Comparison of ENCODE assay signal across 8 cellular contexts in genomic region chr12:20367731-20368652, GRCh38. TPM values are rescaled to one million over a fixed set of nuclear protein-coding genes. Genes with fewer than 3 reads are reported as not detected.
DNase-seq lines count a peak whose midpoint lies in the region; ATAC-seq lines count a peak whose summit lies in the region.

Gene PDE3A (plus strand): TSS chr12:20368537. CDS start chr12:20369285, 748 bp downstream.

- CTCF ChIA-PET in CD4-positive, alpha-beta memory T cell (lab: Charles Lee; ENCODE audit: partially characterized antibody), result no interaction called here

- no peak within 1 kb of the TSS for H2BK12ac ChIP-seq in neuronal stem cell (ENCODE audit: low read length)

- intact Hi-C loops in CD4-positive, alpha-beta memory T cell (cut with micrococcal nuclease), result no loop called here
- intact Hi-C loops in Right ventricle myocardium superior (cut with DNase I), result loop anchor here (2.0 to 10.0 kb wide), 2 partner anchors 95 to 153 kb away; no protein-coding TSS in a partner anchor

- peak within 1 kb of the TSS; percentile 26 for H2BK5ac ChIP-seq in neuronal stem cell (ENCODE audit: low read length)

- H3K9me3 Mint-ChIP-seq in CD4-positive, alpha-beta memory T cell, result peaks cover 0 to 2% (median 0%) of the 10 kb centered on the region in 8 donors
- no peaks in the 10 kb centered on the region for H3K9me3 Mint-ChIP-seq in activated naive CD8-positive, alpha-beta T cell treated with anti-CD3 and anti-CD28 coated beads, Interleukin-2, amount 10 ng/mL, durations not matched to agents 7 days and 5 days

- peak within 1 kb of the TSS; percentile 91 for H3K9ac ChIP-seq in neuronal stem cell (ENCODE audit: low read depth, low read length, poor library complexity)

- peaks cover 4% of the 10 kb centered on the region for H3K79me1 ChIP-seq in neuronal stem cell (ENCODE audit: low read depth, low read length)

- no peak for ATAC-seq in activated naive CD8-positive, alpha-beta T cell treated with anti-CD3 and anti-CD28 coated beads, Interleukin-2, amount 10 ng/mL, durations not matched to agents 7 days and 5 days (ENCODE audit: low read depth)
- ATAC-seq in Right ventricle myocardium superior (ENCODE audit: poor library complexity) (peak; percentile 58), HG02798 (IDR thresholded peaks at IDR 0.05; ENCODE audit: poor library complexity, unreplicated experiment) (no peak)

- H2AFZ ChIP-seq in neuronal stem cell (ENCODE audit: low read length), result peak within 1 kb of the TSS; percentile 100

- no peak within 1 kb of the TSS for H3K27ac Mint-ChIP-seq in CD4-positive, alpha-beta memory T cell
- H3K27ac Mint-ChIP-seq in activated naive CD8-positive, alpha-beta T cell treated with anti-CD3 and anti-CD28 coated beads, Interleukin-2, amount 10 ng/mL, durations not matched to agents 7 days and 5 days, result no peak within 1 kb of the TSS

- peak within 1 kb of the TSS; percentile 95 for H3K18ac ChIP-seq in neuronal stem cell (ENCODE audit: low read length)

- H3K4me3 Mint-ChIP-seq in CD4-positive, alpha-beta memory T cell, result peak within 1 kb of the TSS in 5 of 8 donors; percentile 20 to 74 (median 67)
- H3K4me3 Mint-ChIP-seq in activated naive CD8-positive, alpha-beta T cell treated with anti-CD3 and anti-CD28 coated beads, Interleukin-2, amount 10 ng/mL, durations not matched to agents 7 days and 5 days, result peak within 1 kb of the TSS; percentile 70

- H3K27me3 Mint-ChIP-seq in CD4-positive, alpha-beta memory T cell, result peaks cover 22 to 30% of the 10 kb centered on the region in 2 donors
- H3K27me3 Mint-ChIP-seq in activated naive CD8-positive, alpha-beta T cell treated with anti-CD3 and anti-CD28 coated beads, Interleukin-2, amount 10 ng/mL, durations not matched to agents 7 days and 5 days, result peaks cover 64% of the 10 kb centered on the region

- peak within 1 kb of the TSS; percentile 75 for H2BK15ac ChIP-seq in neuronal stem cell (ENCODE audit: low read length)

- no peaks in the 10 kb centered on the region for H3K4me1 ChIP-seq in CD4-positive, alpha-beta memory T cell (ENCODE audit: insufficient read depth, low read length)
- peaks cover 0 to 13% of the 10 kb centered on the region in 2 donors for H3K4me1 ChIP-seq in neuronal stem cell (ENCODE audit: control insufficient read depth in 2 of 2, insufficient read depth in 1 of 2, low read depth in 1 of 2, low read length in 2 of 2)

- no peaks in the 10 kb centered on the region for H3K36me3 Mint-ChIP-seq in CD4-positive, alpha-beta memory T cell
- H3K36me3 Mint-ChIP-seq in activated naive CD8-positive, alpha-beta T cell treated with anti-CD3 and anti-CD28 coated beads, Interleukin-2, amount 10 ng/mL, durations not matched to agents 7 days and 5 days, result no peaks in the 10 kb centered on the region

- DNase-seq in CD4-positive, alpha-beta memory T cell, result no peak
- DNase-seq in KBM-7 (peak; percentile 89), Right ventricle myocardium superior (peak; percentile 83), neuronal stem cell (ENCODE audit: low spot score) (peak; percentile 67), mesenteric fat pad (ENCODE audit: low spot score) (no peak)
- no peak for DNase-seq in activated naive CD8-positive, alpha-beta T cell treated with anti-CD3 and anti-CD28 coated beads, Interleukin-2, amount 10 ng/mL, durations not matched to agents 7 days and 5 days
- no peak for DNase-seq in stimulated activated CD4-positive, alpha-beta T cell treated with anti-CD3 and anti-CD28 coated beads, Interleukin-2, amount 100 ng/mL, for 48 hours

- no peak within 1 kb of the TSS for H3K14ac ChIP-seq in neuronal stem cell (ENCODE audit: low read length)

- H3K4me1 Mint-ChIP-seq in CD4-positive, alpha-beta memory T cell, result peaks cover 4 to 16% (median 10%) of the 10 kb centered on the region in 4 donors
- peaks cover 9% of the 10 kb centered on the region for H3K4me1 Mint-ChIP-seq in activated naive CD8-positive, alpha-beta T cell treated with anti-CD3 and anti-CD28 coated beads, Interleukin-2, amount 10 ng/mL, durations not matched to agents 7 days and 5 days

- peak within 1 kb of the TSS; percentile 98 for H3K4me2 ChIP-seq in neuronal stem cell (ENCODE audit: insufficient read depth, low read length, poor library complexity, severe bottlenecking)

- H3K9me3 ChIP-seq in CD4-positive, alpha-beta memory T cell (ENCODE audit: control insufficient read depth in 1 of 2, low read length in 2 of 2), result no peaks in the 10 kb centered on the region
- H3K9me3 ChIP-seq in neuronal stem cell (replicated peaks in 1 of 2; ENCODE audit: control insufficient read depth in 2 of 2, insufficient read depth in 1 of 2, low read depth in 1 of 2, low read length in 2 of 2), result no peaks in the 10 kb centered on the region

- POLR2A ChIA-PET in CD4-positive, alpha-beta memory T cell (lab: Charles Lee; ENCODE audit: partially characterized antibody), result no interaction called here
- POLR2A ChIA-PET in activated naive CD8-positive, alpha-beta T cell treated with anti-CD3 and anti-CD28 coated beads, Interleukin-2, amount 10 ng/mL, durations not matched to agents 7 days and 5 days (lab: Charles Lee), result no interaction called here

- no peaks in the 10 kb centered on the region for H3K36me3 ChIP-seq in CD4-positive, alpha-beta memory T cell (ENCODE audit: insufficient read depth, low read length)
- H3K36me3 ChIP-seq in neuronal stem cell (replicated peaks in 1 of 2; ENCODE audit: control insufficient read depth in 2 of 2, insufficient read depth in 2 of 2, low read length in 2 of 2), result no peaks in the 10 kb centered on the region

- H2AK5ac ChIP-seq in neuronal stem cell (ENCODE audit: low read depth, low read length), result no peak within 1 kb of the TSS

- H4K91ac ChIP-seq in neuronal stem cell (ENCODE audit: low read depth, low read length, poor library complexity), result peak within 1 kb of the TSS; percentile 43

- H2BK120ac ChIP-seq in neuronal stem cell (ENCODE audit: low read depth, low read length), result no peak within 1 kb of the TSS

- no peaks in the 10 kb centered on the region for H3K27me3 ChIP-seq in CD4-positive, alpha-beta memory T cell (ENCODE audit: insufficient read depth, low read length)
- H3K27me3 ChIP-seq in neuronal stem cell (ENCODE audit: control insufficient read depth in 3 of 3, insufficient read depth in 3 of 3, low read depth in 1 of 3, low read length in 3 of 3), result peaks cover 0 to 4% (median 0%) of the 10 kb centered on the region in 3 experiments

- H4K8ac ChIP-seq in neuronal stem cell (ENCODE audit: low read depth, low read length), result no peak within 1 kb of the TSS

- no peak within 1 kb of the TSS for H3K4me3 ChIP-seq in CD4-positive, alpha-beta memory T cell (ENCODE audit: low read length in 2 of 2)
- H3K4me3 ChIP-seq in neuronal stem cell (ENCODE audit: low read length in 2 of 2), result peak within 1 kb of the TSS; percentile 93 to 95

- in situ Hi-C loops in KBM-7 (cut with MboI; ENCODE audit: low pct_unique_long_range_greater_than_20kb, low sequenced_read_pairs), result no loop called here

- no peak within 1 kb of the TSS for H3K23ac ChIP-seq in neuronal stem cell (ENCODE audit: low read depth, low read length, poor library complexity)

- H3K4ac ChIP-seq in neuronal stem cell (ENCODE audit: low read length), result no peak within 1 kb of the TSS

- no CpG with 5 or more reads among the region's 26 CpGs for WGBS in neuronal stem cell (ENCODE audit: extremely low coverage in 2 of 2, insufficient read length in 2 of 2, insufficient replicate concordance in 1 of 2), 2 donors

- no peak within 1 kb of the TSS for H3K27ac ChIP-seq in CD4-positive, alpha-beta memory T cell (ENCODE audit: low read depth, low read length)
- peak within 1 kb of the TSS; percentile 56 for H3K27ac ChIP-seq in neuronal stem cell (replicated peaks; ENCODE audit: low read length)

RNA-seq across cellular contexts. Expression of gene PDE3A, which starts in this region (rescaled TPM):
- not detected for total RNA-seq in CD4-positive, alpha-beta memory T cell
- not detected for polyA plus RNA-seq in CD4-positive, alpha-beta memory T cell
- not detected for total RNA-seq in activated naive CD8-positive, alpha-beta T cell treated with anti-CD3 and anti-CD28 coated beads, Interleukin-2, amount 10 ng/mL, durations not matched to agents 7 days and 5 days
- 153 TPM for total RNA-seq in Right ventricle myocardium superior
- 0.49 TPM for polyA plus RNA-seq in neuronal stem cell (2013, experiment 1 of 2)
- polyA plus RNA-seq in neuronal stem cell (2013, experiment 2 of 2), result 0.47 TPM
- total RNA-seq in mesenteric fat pad, result 8.0 TPM

Comparison
In these comparisons a context has a peak if more than half of its experiments do, and no peak if none do; other contexts are left out.
1. RNA of gene PDE3A (total RNA-seq): 153 TPM in Right ventricle myocardium superior (single experiment); 8.0 TPM in mesenteric fat pad (single experiment), not detected in CD4-positive, alpha-beta memory T cell and not detected in activated naive CD8-positive, alpha-beta T cell treated with anti-CD3 and anti-CD28 coated beads, Interleukin-2, amount 10 ng/mL, durations not matched to agents 7 days and 5 days; every median in the first group is over 10 times any median in the second.
2. DNase-seq: peak in KBM-7 (single experiment), Right ventricle myocardium superior (single experiment) and neuronal stem cell (single experiment); none in CD4-positive, alpha-beta memory T cell (0 of 5), activated naive CD8-positive, alpha-beta T cell treated with anti-CD3 and anti-CD28 coated beads, Interleukin-2, amount 10 ng/mL, durations not matched to agents 7 days and 5 days (single experiment), mesenteric fat pad (single experiment) and stimulated activated CD4-positive, alpha-beta T cell treated with anti-CD3 and anti-CD28 coated beads, Interleukin-2, amount 100 ng/mL, for 48 hours (0 of 2).
3. H3K4me3 ChIP-seq: peak in neuronal stem cell (2 of 2); none in CD4-positive, alpha-beta memory T cell (0 of 2).